18 cellular contexts compared by ENCODE assay signal in genomic region chr20:13331536-13331935, GRCh38.
DNase-seq lines count a peak whose midpoint lies in the region; ATAC-seq and TF ChIP-seq lines count a peak whose summit lies in the region.
"Had no signal": no experiment of that assay in that cellular context is flagged by ENCODE, and none has a peak within 500 bp of the region (broad histone marks: within the 10 kb centered on the region; RNA-seq: fewer than 3 reads in every experiment).

No MANE protein-coding gene starts in this region.

- H3K27ac ChIP-seq in osteoblast (ENCODE audit: low read depth, low read length): no peak overlapping the region
- H3K27ac ChIP-seq in spleen: no peak overlapping the region
- H3K27ac ChIP-seq: hepatocyte had no signal

- H3K9me3 ChIP-seq in osteoblast (ENCODE audit: low read depth, low read length): no peaks in the 10 kb centered on the region
- peaks cover 0 to 13% (median 0%) of the 10 kb centered on the region in 8 donors for H3K9me3 ChIP-seq in spleen

- H3K27me3 ChIP-seq in osteoblast (ENCODE audit: insufficient read depth, low read length): no peaks in the 10 kb centered on the region
- no peaks in the 10 kb centered on the region for H3K27me3 ChIP-seq in spleen (replicated peaks in 1 of 7)
- H3K27me3 ChIP-seq: hepatocyte had no signal

- no peak overlapping the region for H3K4me3 Mint-ChIP-seq in activated CD4-positive, alpha-beta T cell treated with anti-CD3 and anti-CD28 coated beads, Interleukin-2, amount 10 ng/mL, durations not matched to agents 24 days and 14 days
- H3K4me3 Mint-ChIP-seq in activated CD4-positive, alpha-beta T cell treated with anti-CD3 and anti-CD28 coated beads for 36 hours: no peak overlapping the region
- no peak overlapping the region for H3K4me3 Mint-ChIP-seq in osteocyte (ENCODE audit: unreplicated experiment)
- H3K4me3 Mint-ChIP-seq: activated naive CD4-positive, alpha-beta T cell treated with anti-CD3 and anti-CD28 coated beads for 36 hours; brain; CD4-positive, alpha-beta memory T cell had no signal

- no peak for DNase-seq in activated CD4-positive, alpha-beta T cell treated with anti-CD3 and anti-CD28 coated beads, Interleukin-2, amount 10 ng/mL, durations not matched to agents 24 days and 14 days
- DNase-seq in activated CD4-positive, alpha-beta T cell treated with anti-CD3 and anti-CD28 coated beads for 36 hours: no peak
- peak; percentile 71 for DNase-seq in M059J (ENCODE audit: low read depth)
- DNase-seq in dermis microvascular lymphatic vessel endothelial cell (ENCODE audit: low read depth in 2 of 2): peak; percentile 51 to 76
- DNase-seq in osteocyte (ENCODE audit: extremely low spot score, unreplicated experiment): no peak
- no peak for DNase-seq in NCI-H1105 (lab: John Stamatoyannopoulos, UW)
- DNase-seq in osteoblast (ENCODE audit: insufficient read length, low spot score, missing footprints): no peak
- no peak for DNase-seq in spleen
- DNase-seq: 8988T; activated CD4-positive, alpha-beta T cell treated with anti-CD3 and anti-CD28 coated beads for 4 hours; activated naive CD4-positive, alpha-beta T cell treated with anti-CD3 and anti-CD28 coated beads for 36 hours; CD4-positive, alpha-beta memory T cell; MV-4-11; NCI-H2081; NCI-H524; stimulated activated naive CD8-positive, alpha-beta T cell treated with anti-CD3 and anti-CD28 coated beads, Interleukin-15, Interleukin-2, amounts not matched to agents 100 U/mL and 50 U/mL, for 24 hours had no signal

- peak overlapping the region; percentile 32 for H3K27ac Mint-ChIP-seq in activated CD4-positive, alpha-beta T cell treated with anti-CD3 and anti-CD28 coated beads, Interleukin-2, amount 10 ng/mL, durations not matched to agents 24 days and 14 days
- H3K27ac Mint-ChIP-seq in activated CD4-positive, alpha-beta T cell treated with anti-CD3 and anti-CD28 coated beads for 36 hours: no peak overlapping the region
- peak overlapping the region; percentile 72 for H3K27ac Mint-ChIP-seq in osteocyte (ENCODE audit: unreplicated experiment)
- H3K27ac Mint-ChIP-seq: activated naive CD4-positive, alpha-beta T cell treated with anti-CD3 and anti-CD28 coated beads for 36 hours; brain; CD4-positive, alpha-beta memory T cell had no signal

- H3K36me3 ChIP-seq in osteoblast (ENCODE audit: insufficient read depth, low read length) (no peaks in the 10 kb centered on the region), spleen (no peaks in the 10 kb centered on the region)

- ATAC-seq in activated CD4-positive, alpha-beta T cell treated with anti-CD3 and anti-CD28 coated beads for 36 hours: no peak
- ATAC-seq: stimulated activated naive CD8-positive, alpha-beta T cell treated with anti-CD3 and anti-CD28 coated beads, Interleukin-15, Interleukin-2, amounts not matched to agents 100 U/mL and 50 U/mL, for 24 hours had no signal

- peaks cover 15% of the 10 kb centered on the region for H3K4me1 Mint-ChIP-seq in activated CD4-positive, alpha-beta T cell treated with anti-CD3 and anti-CD28 coated beads, Interleukin-2, amount 10 ng/mL, durations not matched to agents 24 days and 14 days
- peaks cover 3% of the 10 kb centered on the region for H3K4me1 Mint-ChIP-seq in activated CD4-positive, alpha-beta T cell treated with anti-CD3 and anti-CD28 coated beads for 36 hours
- H3K4me1 Mint-ChIP-seq in osteocyte (ENCODE audit: unreplicated experiment): peaks cover 49% of the 10 kb centered on the region
- H3K4me1 Mint-ChIP-seq: brain; CD4-positive, alpha-beta memory T cell had no signal

- H3K4me3 ChIP-seq in osteoblast (ENCODE audit: insufficient read depth, low read length) (no peak overlapping the region), spleen (no peak overlapping the region)
- H3K4me3 ChIP-seq: hepatocyte had no signal

- intact Hi-C loops in activated CD4-positive, alpha-beta T cell treated with anti-CD3 and anti-CD28 coated beads, Interleukin-2, amount 10 ng/mL, durations not matched to agents 24 days and 14 days (cut with micrococcal nuclease): no loop called here
- intact Hi-C loops in activated CD4-positive, alpha-beta T cell treated with anti-CD3 and anti-CD28 coated beads for 36 hours (cut with DNase I, micrococcal nuclease): loop anchor here in 1 of 2 experiments (10.0 kb wide), 1 partner anchor 57 kb away; no protein-coding TSS in a partner anchor
- intact Hi-C loops in spleen (cut with DNase I; ENCODE audit: low total_unique reads): no loop called here

- TF ChIP-seq POLR2A in spleen (IDR thresholded peaks at IDR 0.05): no peak

- no peaks in the 10 kb centered on the region for H3K27me3 Mint-ChIP-seq in activated CD4-positive, alpha-beta T cell treated with anti-CD3 and anti-CD28 coated beads, Interleukin-2, amount 10 ng/mL, durations not matched to agents 24 days and 14 days
- peaks cover 16% of the 10 kb centered on the region for H3K27me3 Mint-ChIP-seq in activated CD4-positive, alpha-beta T cell treated with anti-CD3 and anti-CD28 coated beads for 36 hours
- H3K27me3 Mint-ChIP-seq in osteocyte (ENCODE audit: unreplicated experiment): no peaks in the 10 kb centered on the region

- H4K20me1 ChIP-seq in osteoblast (ENCODE audit: insufficient read depth, low read length): no peaks in the 10 kb centered on the region

- H2AFZ ChIP-seq in osteoblast (ENCODE audit: low read length): no peak overlapping the region
- H2AFZ ChIP-seq: hepatocyte had no signal

- H3K4me1 ChIP-seq in osteoblast (ENCODE audit: insufficient read depth, low read length): peaks cover 21% of the 10 kb centered on the region
- no peaks in the 10 kb centered on the region for H3K4me1 ChIP-seq in spleen

- CTCF ChIA-PET in activated CD4-positive, alpha-beta T cell treated with anti-CD3 and anti-CD28 coated beads for 36 hours (lab: Charles Lee): interaction anchor here (0.5 to 1.5 kb wide), 3 partner anchors 8 to 230 kb away, joined by 3 to 7 read pairs (median 3); no protein-coding TSS in a partner anchor

- no peaks in the 10 kb centered on the region for H3K36me3 Mint-ChIP-seq in activated CD4-positive, alpha-beta T cell treated with anti-CD3 and anti-CD28 coated beads, Interleukin-2, amount 10 ng/mL, durations not matched to agents 24 days and 14 days (ENCODE audit: low read depth)
- H3K36me3 Mint-ChIP-seq in activated CD4-positive, alpha-beta T cell treated with anti-CD3 and anti-CD28 coated beads for 36 hours (ENCODE audit: low read depth): no peaks in the 10 kb centered on the region
- peaks cover 7% of the 10 kb centered on the region for H3K36me3 Mint-ChIP-seq in osteocyte (ENCODE audit: unreplicated experiment)
- H3K36me3 Mint-ChIP-seq: brain; CD4-positive, alpha-beta memory T cell had no signal

- H3K4me2 ChIP-seq in osteoblast (ENCODE audit: insufficient read depth, low read length): no peak overlapping the region
- H3K4me2 ChIP-seq: hepatocyte had no signal

- 32 to 69% (median 53%) methylated on average over 1 of the region's 1 CpG for WGBS in spleen, 5 donors

- POLR2A ChIA-PET in activated CD4-positive, alpha-beta T cell treated with anti-CD3 and anti-CD28 coated beads for 36 hours (lab: Charles Lee): no interaction called here

- TF ChIP-seq CTCF in osteocyte (IDR thresholded peaks at IDR 0.05): no peak
- no peak for TF ChIP-seq CTCF in osteoblast (IDR thresholded peaks at IDR 0.05; ENCODE audit: extremely low read depth, low read depth, low read length)
- TF ChIP-seq CTCF in spleen (IDR thresholded peaks at IDR 0.05 in 8 of 11, conservative IDR thresholded peaks at IDR 0.05 in 3 of 11): no peak

- peaks cover 17% of the 10 kb centered on the region for H3K9me3 Mint-ChIP-seq in activated CD4-positive, alpha-beta T cell treated with anti-CD3 and anti-CD28 coated beads, Interleukin-2, amount 10 ng/mL, durations not matched to agents 24 days and 14 days
- H3K9me3 Mint-ChIP-seq in activated CD4-positive, alpha-beta T cell treated with anti-CD3 and anti-CD28 coated beads for 36 hours (ENCODE audit: low read depth): no peaks in the 10 kb centered on the region
- peaks cover 12% of the 10 kb centered on the region for H3K9me3 Mint-ChIP-seq in osteocyte (ENCODE audit: unreplicated experiment)

- H3K79me2 ChIP-seq in osteoblast (ENCODE audit: insufficient read depth, low read length): no peaks in the 10 kb centered on the region
- H3K79me2 ChIP-seq: hepatocyte had no signal

Comparison
In these comparisons a context has a peak if more than half of its experiments do, and no peak if none do; other contexts are left out.
1. DNase-seq: peak in M059J (single experiment) and dermis microvascular lymphatic vessel endothelial cell (2 of 2); none in activated CD4-positive, alpha-beta T cell treated with anti-CD3 and anti-CD28 coated beads, Interleukin-2, amount 10 ng/mL, durations not matched to agents 24 days and 14 days (single experiment), activated CD4-positive, alpha-beta T cell treated with anti-CD3 and anti-CD28 coated beads for 36 hours (single experiment), osteocyte (single experiment), NCI-H1105 (single experiment), osteoblast (single experiment) and spleen (single experiment).